18 cellular contexts compared by ENCODE assay signal in the genomic region with DNA sequence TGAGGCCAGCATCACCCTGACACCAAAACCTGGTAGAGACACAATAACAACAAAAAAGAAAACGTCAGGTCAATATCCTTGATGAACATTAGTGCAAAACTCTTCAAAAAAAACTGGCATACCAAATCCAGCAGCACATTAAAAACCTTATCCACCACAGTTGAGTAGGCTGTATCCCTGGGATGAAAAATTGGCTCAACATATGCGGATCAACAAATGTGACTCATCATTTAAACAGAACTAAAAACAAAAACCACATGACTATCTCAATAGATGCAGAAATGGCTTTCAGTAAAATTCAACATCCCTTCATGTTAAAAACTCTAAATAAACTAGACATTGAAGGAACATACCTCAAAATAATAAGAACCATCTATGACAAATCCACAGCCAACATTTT.
"Had no signal": no experiment of that assay in that cellular context is flagged by ENCODE, and none has a peak within 500 bp of the region (broad histone marks: within the 10 kb centered on the region; RNA-seq: fewer than 3 reads in every experiment).

No MANE protein-coding gene starts in this region.

- DNase-seq: colonic mucosa; dermis blood vessel endothelial cell; endodermal cell; erythroblast; foreskin melanocyte; head of caudate nucleus; kidney glomerular epithelial cell; mesendoderm; naive thymus-derived CD8-positive, alpha-beta T cell; stimulated activated CD4-positive, alpha-beta T cell treated with anti-CD3 and anti-CD28 coated beads, Interleukin-2, amount 100 ng/mL, for 48 hours; stimulated activated CD8-positive, alpha-beta memory T cell treated with anti-CD3 and anti-CD28 coated beads, Interleukin-4, amount 100 ng/mL, for 48 hours; stimulated activated naive CD8-positive, alpha-beta T cell treated with anti-CD3 and anti-CD28 coated beads, Interleukin-15, Interleukin-2, amounts not matched to agents 100 U/mL and 50 U/mL, for 24 hours; thyroid gland had no signal

- H3K27me3 ChIP-seq: colonic mucosa, hepatocyte, neutrophil, right atrium auricular region, suprapubic skin, thyroid gland had no signal

- H3K4me3 ChIP-seq: colonic mucosa, hepatocyte, right atrium auricular region, smooth muscle cell, suprapubic skin, thyroid gland had no signal

- H3K27ac ChIP-seq: colonic mucosa, hepatocyte, neutrophil, right atrium auricular region, suprapubic skin, thyroid gland had no signal

- H3K9me3 ChIP-seq: colonic mucosa, neutrophil, thyroid gland had no signal

- H3K79me2 ChIP-seq: hepatocyte had no signal

- H3K4me2 ChIP-seq: hepatocyte, smooth muscle cell had no signal

- H2AFZ ChIP-seq: hepatocyte had no signal

- H3K4me1 ChIP-seq: colonic mucosa, right atrium auricular region, suprapubic skin, thyroid gland had no signal

- H3K36me3 ChIP-seq: colonic mucosa, neutrophil, right atrium auricular region, suprapubic skin, thyroid gland had no signal
